Comparison of ENCODE assay signal across 13 cellular contexts in genomic region chr9:73038089-73038509, GRCh38.
DNase-seq lines count a peak whose midpoint lies in the region; ATAC-seq and TF ChIP-seq lines count a peak whose summit lies in the region.
"Had no signal": no experiment of that assay in that cellular context is flagged by ENCODE, and none has a peak within 500 bp of the region (broad histone marks: within the 10 kb centered on the region; RNA-seq: fewer than 3 reads in every experiment).

No MANE protein-coding gene starts in this region.

- H3K4me1 Mint-ChIP-seq in WTC11 (peaks cover 18% of the 10 kb centered on the region), type B pancreatic cell (ENCODE audit: unreplicated experiment) (peaks cover 18% of the 10 kb centered on the region)
- H3K4me1 Mint-ChIP-seq in activated T-cell treated with anti-CD3 and anti-CD28 coated beads, Interleukin-2, amount 50 U/mL, for 4 hours (ENCODE audit: low read depth): no peaks in the 10 kb centered on the region

- H3K9me3 ChIP-seq in osteoblast (ENCODE audit: low read depth, low read length): no peaks in the 10 kb centered on the region
- H3K9me3 ChIP-seq: heart left ventricle had no signal

- no peak overlapping the region for H2AFZ ChIP-seq in osteoblast (ENCODE audit: low read length)
- H2AFZ ChIP-seq: parathyroid adenoma had no signal

- no peaks in the 10 kb centered on the region for H3K79me2 ChIP-seq in osteoblast (ENCODE audit: insufficient read depth, low read length)
- H3K79me2 ChIP-seq: parathyroid adenoma had no signal

- H3K27me3 ChIP-seq in osteoblast (ENCODE audit: insufficient read depth, low read length): peaks cover 8% of the 10 kb centered on the region
- H3K27me3 ChIP-seq: heart left ventricle had no signal

- CTCF ChIA-PET in WTC11 (lab: Charles Lee): interaction anchor here (1.2 to 1.9 kb wide), 3 partner anchors 12 to 181 kb away, joined by 4 to 6 read pairs (median 6); no protein-coding TSS in a partner anchor

- TF ChIP-seq CTCF in WTC11 (IDR thresholded peaks at IDR 0.05): no peak
- no peak for TF ChIP-seq CTCF in fibroblast of mammary gland (conservative IDR thresholded peaks at IDR 0.05; ENCODE audit: control insufficient read depth, insufficient read depth, low read depth, low read length)
- TF ChIP-seq CTCF in osteoblast (IDR thresholded peaks at IDR 0.05; ENCODE audit: extremely low read depth, low read depth, low read length): no peak
- TF ChIP-seq CTCF in type B pancreatic cell (conservative IDR thresholded peaks at IDR 0.05): no peak

- H3K4me3 Mint-ChIP-seq in WTC11 (no peak overlapping the region), type B pancreatic cell (peak overlapping the region; percentile 37)
- H3K4me3 Mint-ChIP-seq in activated T-cell treated with anti-CD3 and anti-CD28 coated beads, Interleukin-2, amount 50 U/mL, for 4 hours: no peak overlapping the region
- H3K4me3 Mint-ChIP-seq: endodermal cell had no signal

- H3K4me1 ChIP-seq in osteoblast (ENCODE audit: insufficient read depth, low read length): peaks cover 9% of the 10 kb centered on the region
- H3K4me1 ChIP-seq: parathyroid adenoma had no signal

- peak overlapping the region; percentile 25; the same call in 1 of the 2 replicates for H3K27ac Mint-ChIP-seq in WTC11
- H3K27ac Mint-ChIP-seq in type B pancreatic cell: peak overlapping the region; percentile 1
- H3K27ac Mint-ChIP-seq: endodermal cell had no signal

- no peaks in the 10 kb centered on the region for H3K36me3 ChIP-seq in osteoblast (ENCODE audit: insufficient read depth, low read length)
- H3K36me3 ChIP-seq: heart left ventricle had no signal

- H3K9me3 Mint-ChIP-seq in WTC11 (no peaks in the 10 kb centered on the region), type B pancreatic cell (no peaks in the 10 kb centered on the region)
- no peaks in the 10 kb centered on the region for H3K9me3 Mint-ChIP-seq in activated T-cell treated with anti-CD3 and anti-CD28 coated beads, Interleukin-2, amount 50 U/mL, for 4 hours
- H3K9me3 Mint-ChIP-seq: endodermal cell had no signal

- no peaks in the 10 kb centered on the region for H3K36me3 Mint-ChIP-seq in WTC11
- H3K36me3 Mint-ChIP-seq in type B pancreatic cell: no peaks in the 10 kb centered on the region
- no peaks in the 10 kb centered on the region for H3K36me3 Mint-ChIP-seq in activated T-cell treated with anti-CD3 and anti-CD28 coated beads, Interleukin-2, amount 50 U/mL, for 4 hours (ENCODE audit: insufficient read depth)

- ATAC-seq in WTC11 (no peak), HG02798 (IDR thresholded peaks at IDR 0.05; ENCODE audit: poor library complexity, unreplicated experiment) (no peak)
- ATAC-seq in activated T-cell treated with anti-CD3 and anti-CD28 coated beads, Interleukin-2, amount 50 U/mL, for 4 hours: no peak

- peak overlapping the region; percentile 23 for H3K4me2 ChIP-seq in osteoblast (ENCODE audit: insufficient read depth, low read length)

- no peaks in the 10 kb centered on the region for H4K20me1 ChIP-seq in osteoblast (ENCODE audit: insufficient read depth, low read length)

- H3K27me3 Mint-ChIP-seq in WTC11 (ENCODE audit: low read depth) (no peaks in the 10 kb centered on the region), type B pancreatic cell (no peaks in the 10 kb centered on the region)
- H3K27me3 Mint-ChIP-seq in activated T-cell treated with anti-CD3 and anti-CD28 coated beads, Interleukin-2, amount 50 U/mL, for 4 hours (ENCODE audit: low read depth): peaks cover 18% of the 10 kb centered on the region

- no peak overlapping the region for H3K27ac ChIP-seq in osteoblast (ENCODE audit: low read depth, low read length)
- H3K27ac ChIP-seq: parathyroid adenoma had no signal

- no peak overlapping the region for H3K4me3 ChIP-seq in fibroblast of mammary gland (ENCODE audit: control insufficient read depth, low read depth, low read length)
- H3K4me3 ChIP-seq in osteoblast (ENCODE audit: insufficient read depth, low read length): no peak overlapping the region
- H3K4me3 ChIP-seq: heart left ventricle had no signal

- POLR2A ChIA-PET in WTC11 (lab: Charles Lee): no interaction called here

- DNase-seq in WTC11 (ENCODE audit: low spot score): no peak
- peak; percentile 5 for DNase-seq in fibroblast of mammary gland (ENCODE audit: low read depth)
- DNase-seq in osteoblast (ENCODE audit: insufficient read length, low spot score, missing footprints): no peak
- DNase-seq in type B pancreatic cell (ENCODE audit: extremely low spot score, unreplicated experiment): no peak
- no peak for DNase-seq in kidney tubule cell (ENCODE audit: low spot score)
- DNase-seq in activated T-cell treated with anti-CD3 and anti-CD28 coated beads, Interleukin-2, amount 50 U/mL, for 4 hours: no peak
- DNase-seq: activated CD4-positive, alpha-beta T cell treated with anti-CD3 and anti-CD28 coated beads, Interleukin-2, amount 50 U/mL, for 4 hours; activated effector memory CD4-positive, alpha-beta T cell treated with Interleukin-2 at 50 U/mL for 16 hours; stimulated activated CD4-positive, alpha-beta T cell treated with anti-CD3 and anti-CD28 coated beads, Interleukin-2, amount 100 ng/mL, for 24 hours had no signal

TF ChIP-seq in WTC11, 78 proteins besides CTCF, POLR2A, EP300 and RAD21:
- TF ChIP-seq SOX15 (CRISPR knock-in tag; IDR thresholded peaks at IDR 0.05) (no peak), AFF4 (CRISPR knock-in tag; IDR thresholded peaks at IDR 0.05; ENCODE audit: borderline replicate concordance) (no peak), PRDM15 (CRISPR knock-in tag; IDR thresholded peaks at IDR 0.05) (no peak)
